In genomic region chr14:51070732-51071131, GRCh38 we compare ENCODE assay signal across 25 cellular contexts.
"Had no signal": no experiment of that assay in that cellular context is flagged by ENCODE, and none has a peak within 500 bp of the region (broad histone marks: within the 10 kb centered on the region; RNA-seq: fewer than 3 reads in every experiment).

No MANE protein-coding gene starts in this region.

- FAIRE-seq: kidney had no signal

- H3K27me3 ChIP-seq: gastroesophageal sphincter, heart left ventricle, hepatocyte, neutrophil, suprapubic skin, transverse colon, upper lobe of right lung, uterus had no signal

- H3K4me2 ChIP-seq: hepatocyte, smooth muscle cell had no signal

- H3K4me3 ChIP-seq: gastroesophageal sphincter, heart left ventricle, hepatocyte, mucosa of descending colon, smooth muscle cell, suprapubic skin, transverse colon, upper lobe of right lung, uterus had no signal

- H3K27ac ChIP-seq: foreskin keratinocyte, gastroesophageal sphincter, hepatocyte, neutrophil, parathyroid adenoma, suprapubic skin, upper lobe of right lung had no signal

- H3K9ac ChIP-seq: parathyroid adenoma had no signal

- DNase-seq: cortex of kidney; heart left ventricle; kidney; mesenchymal stem cell; mucosa of descending colon; naive B cell; stimulated activated CD4-positive, alpha-beta T cell treated with anti-CD3 and anti-CD28 coated beads, Interleukin-12 subunit alpha, Interleukin-12 subunit beta, amount 100 ng/mL, for 4 hours; stimulated activated CD4-positive, alpha-beta T cell treated with anti-CD3 and anti-CD28 coated beads, Interleukin-1b, Interleukin-23, amount 100 ng/mL, for 48 hours; stimulated activated CD4-positive, alpha-beta T cell treated with anti-CD3 and anti-CD28 coated beads, Interleukin-4, amount 100 ng/mL, for 1 hour; stimulated activated CD8-positive, alpha-beta memory T cell treated with anti-CD3 and anti-CD28 coated beads, Interleukin-4, amount 100 ng/mL, for 48 hours; stimulated activated naive CD4-positive, alpha-beta T cell; stimulated activated naive CD8-positive, alpha-beta T cell treated with anti-CD3 and anti-CD28 coated beads, Interleukin-15, amount 100 ng/mL, for 72 hours; transverse colon; upper lobe of right lung; uterus had no signal

- H3K9me3 ChIP-seq: mucosa of descending colon, neutrophil, suprapubic skin, transverse colon, upper lobe of right lung, uterus had no signal

- H3K36me3 ChIP-seq: gastroesophageal sphincter, heart left ventricle, neutrophil, suprapubic skin, transverse colon, upper lobe of right lung, uterus had no signal

- ATAC-seq: foreskin keratinocyte; gastroesophageal sphincter; left lobe of liver; mucosa of descending colon; natural killer cell treated with Interleukin-12 subunit alpha and Interleukin-12 subunit beta and Interleukin-15 and Interleukin-18, amount 100 ng/mL, for 72 hours; sciatic nerve; stimulated activated naive CD8-positive, alpha-beta T cell treated with anti-CD3 and anti-CD28 coated beads, Interleukin-15, amount 100 ng/mL, for 72 hours; upper lobe of right lung had no signal

- H3K4me1 ChIP-seq: foreskin keratinocyte, gastroesophageal sphincter, transverse colon, upper lobe of right lung had no signal

- H3K79me2 ChIP-seq: hepatocyte had no signal

- H2AFZ ChIP-seq: hepatocyte, parathyroid adenoma had no signal
